Comparison of ENCODE assay signal across 15 cellular contexts in the genomic region with DNA sequence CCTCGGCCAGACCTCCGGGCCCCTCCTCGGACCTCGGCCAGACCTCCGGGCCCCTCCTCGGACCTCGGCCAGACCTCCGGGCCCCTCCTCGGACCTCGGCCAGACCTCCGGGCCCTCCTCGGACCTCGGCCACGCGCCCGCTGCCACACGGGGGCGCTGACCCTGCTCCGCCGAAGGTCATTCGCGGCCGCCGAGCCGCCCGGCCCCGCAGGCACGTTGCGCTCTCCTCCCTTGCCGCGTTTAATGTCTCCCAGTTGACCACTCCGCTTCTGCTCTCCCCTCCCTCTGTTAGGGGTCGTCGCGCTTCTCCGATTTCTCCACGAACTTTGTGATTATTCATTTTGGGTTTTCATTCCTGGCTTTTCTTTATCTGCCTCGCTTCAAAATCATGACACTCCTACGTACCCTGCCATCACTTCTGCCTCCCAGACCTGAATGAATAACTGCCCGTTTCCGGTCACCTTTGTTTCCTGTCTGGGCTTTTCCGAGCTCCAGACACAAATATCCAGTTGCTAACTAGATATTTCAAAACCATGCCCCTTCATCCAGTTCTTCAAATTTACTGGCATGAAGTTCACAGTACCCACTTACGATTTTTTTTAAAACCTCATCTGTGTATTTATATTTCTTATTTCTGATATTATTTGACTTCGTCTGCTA. TPM values are rescaled to one million over a fixed set of nuclear protein-coding genes. Genes with fewer than 3 reads are reported as not detected.
"Had no signal": no experiment of that assay in that cellular context is flagged by ENCODE, and none has a peak within 500 bp of the region (broad histone marks: within the 10 kb centered on the region; RNA-seq: fewer than 3 reads in every experiment).

No MANE protein-coding gene starts in this region.

- DNase-seq: activated CD4-positive, alpha-beta memory T cell treated with anti-CD3 and anti-CD28 coated beads for 36 hours; activated effector memory CD4-positive, alpha-beta T cell treated with anti-CD3 and anti-CD28 coated beads, Interleukin-2, amount 50 U/mL, for 16 hours; activated T-cell treated with anti-CD3 and anti-CD28 coated beads, Interleukin-2, amount 50 U/mL, for 4 hours; effector CD4-positive, alpha-beta T cell; left ventricle myocardium superior; midbrain; small intestine; T-helper 9 cell; thyroid gland had no signal

- H3K4me1 ChIP-seq: thyroid gland had no signal

- H3K36me3 ChIP-seq: cardiac muscle cell, gastroesophageal sphincter, neutrophil, right atrium auricular region, thyroid gland had no signal

- H3K9me3 Mint-ChIP-seq: activated T-cell treated with anti-CD3 and anti-CD28 coated beads, Interleukin-2, amount 50 U/mL, for 4 hours had no signal

- H3K4me3 Mint-ChIP-seq: activated CD4-positive, alpha-beta memory T cell treated with anti-CD3 and anti-CD28 coated beads for 36 hours; activated T-cell treated with anti-CD3 and anti-CD28 coated beads, Interleukin-2, amount 50 U/mL, for 4 hours had no signal

- H3K9me3 ChIP-seq: gastroesophageal sphincter, neutrophil, right atrium auricular region, thyroid gland had no signal

- H3K27ac ChIP-seq: cardiac muscle cell, epithelial cell of prostate, gastroesophageal sphincter, neutrophil, right atrium auricular region, thyroid gland had no signal

- H3K27me3 Mint-ChIP-seq: activated CD4-positive, alpha-beta memory T cell treated with anti-CD3 and anti-CD28 coated beads for 36 hours had no signal

- H3K27ac Mint-ChIP-seq: activated CD4-positive, alpha-beta memory T cell treated with anti-CD3 and anti-CD28 coated beads for 36 hours had no signal

- ATAC-seq: activated T-cell treated with anti-CD3 and anti-CD28 coated beads, Interleukin-2, amount 50 U/mL, for 4 hours; gastroesophageal sphincter; left ventricle myocardium superior had no signal

- H3K36me3 Mint-ChIP-seq: activated CD4-positive, alpha-beta memory T cell treated with anti-CD3 and anti-CD28 coated beads for 36 hours had no signal

- FAIRE-seq: colon, small intestine had no signal

- H3K27me3 ChIP-seq: cardiac muscle cell, gastroesophageal sphincter, right atrium auricular region, thyroid gland had no signal

- H3K4me3 ChIP-seq: cardiac muscle cell, gastroesophageal sphincter, right atrium auricular region, thyroid gland had no signal

RNA-seq across cellular contexts. Expression of gene COLEC12, which starts 14.8 kb away (rescaled TPM):
- total RNA-seq: activated CD4-positive, alpha-beta memory T cell treated with anti-CD3 and anti-CD28 coated beads for 36 hours had no signal
